8 cellular contexts compared by ENCODE assay signal in genomic region chr6:149745252-149745651, GRCh38. TPM values are rescaled to one million over a fixed set of nuclear protein-coding genes. Genes with fewer than 3 reads are reported as not detected.
DNase-seq lines count a peak whose midpoint lies in the region; ATAC-seq and TF ChIP-seq lines count a peak whose summit lies in the region.
"Not testable (repeated sequence)": the region's sequence is repeated elsewhere in the genome, so short reads cannot be mapped to it uniquely, and the experiment has no call there.

No MANE protein-coding gene starts in this region.

- peaks cover 34% of the 10 kb centered on the region for H3K36me3 Mint-ChIP-seq in GM23338 (ENCODE audit: low read depth)
- peaks cover 23% of the 10 kb centered on the region for H3K36me3 Mint-ChIP-seq in activated CD8-positive, alpha-beta memory T cell treated with anti-CD3 and anti-CD28 coated beads, Interleukin-2, amount 10 ng/mL, durations not matched to agents 7 days and 5 days

- H3K4me1 ChIP-seq in GM23338 (ENCODE audit: insufficient read depth) (peaks cover 12% of the 10 kb centered on the region; the same call in 1 of the 2 replicates), OCI-LY3 (ENCODE audit: low read length) (peaks cover 11% of the 10 kb centered on the region), gastrocnemius medialis (peaks cover 5 to 15% of the 10 kb centered on the region in 2 donors)
- not testable (repeated sequence) for H3K4me1 ChIP-seq in mesodermal cell (ENCODE audit: control insufficient read depth, insufficient read depth, low read length, poor library complexity, severe bottlenecking)

- H3K36me3 ChIP-seq in GM23338 (ENCODE audit: insufficient read depth): peaks cover 24% of the 10 kb centered on the region
- not testable (repeated sequence) for H3K36me3 ChIP-seq in OCI-LY3 (replicated peaks; ENCODE audit: low read depth, low read length)
- H3K36me3 ChIP-seq in mesodermal cell (ENCODE audit: control insufficient read depth, insufficient read depth, low read length): peaks cover 35% of the 10 kb centered on the region
- H3K36me3 ChIP-seq in gastrocnemius medialis: peaks cover 0 to 33% of the 10 kb centered on the region in 2 donors

- H3K27me3 ChIP-seq in GM23338 (ENCODE audit: insufficient read depth); OCI-LY3 (ENCODE audit: low read depth, low read length); gastrocnemius medialis: not testable (repeated sequence)

- in situ Hi-C loops in gastrocnemius medialis (cut with MboI; ENCODE audit: low sequenced_read_pairs in 4 of 4): not testable (repeated sequence)

- peak overlapping the region; percentile 99 for H3K4me3 Mint-ChIP-seq in GM23338
- peak overlapping the region; percentile 100 for H3K4me3 Mint-ChIP-seq in activated CD8-positive, alpha-beta memory T cell treated with anti-CD3 and anti-CD28 coated beads, Interleukin-2, amount 10 ng/mL, durations not matched to agents 7 days and 5 days

- peak overlapping the region; percentile 81; the same call in 1 of the 2 replicates for H3K27ac ChIP-seq in 22Rv1
- H3K27ac ChIP-seq in GM23338 (ENCODE audit: low read depth); OCI-LY3 (ENCODE audit: low read length); mesodermal cell (ENCODE audit: low read depth, low read length, severe bottlenecking): not testable (repeated sequence)
- peak overlapping the region in 1 of 4 donors; percentile 77 for H3K27ac ChIP-seq in gastrocnemius medialis

- H3K9me3 ChIP-seq in OCI-LY3 (ENCODE audit: insufficient read depth, low read length); mesodermal cell (ENCODE audit: control insufficient read depth, low read length); gastrocnemius medialis: not testable (repeated sequence)

- H3K4me2 ChIP-seq in GM23338 (peak overlapping the region; percentile 86), OCI-LY3 (ENCODE audit: low read length) (peak overlapping the region; percentile 97)

- not testable (repeated sequence) for H3K9me3 Mint-ChIP-seq in GM23338; activated CD8-positive, alpha-beta memory T cell treated with anti-CD3 and anti-CD28 coated beads, Interleukin-2, amount 10 ng/mL, durations not matched to agents 7 days and 5 days (ENCODE audit: low read depth)

- not testable (repeated sequence) for H2AFZ ChIP-seq in GM23338; OCI-LY3 (ENCODE audit: low read depth, low read length)

- not testable (repeated sequence) for TF ChIP-seq CTCF in 22Rv1 (IDR thresholded peaks at IDR 0.05); GM23338 (conservative IDR thresholded peaks at IDR 0.05; ENCODE audit: low read depth in 2 of 2); OCI-LY3 (IDR thresholded peaks at IDR 0.05; ENCODE audit: low read depth, low read length); cardiac fibroblast (IDR thresholded peaks at IDR 0.05; ENCODE audit: low read depth, low read length); foreskin fibroblast (IDR thresholded peaks at IDR 0.05; ENCODE audit: low read depth, low read length); gastrocnemius medialis (IDR thresholded peaks at IDR 0.05 in 4 of 5, conservative IDR thresholded peaks at IDR 0.05 in 1 of 5)

- peak overlapping the region; percentile 83 for H3K4me3 ChIP-seq in GM23338
- H3K4me3 ChIP-seq in OCI-LY3 (ENCODE audit: low read length): peak overlapping the region; percentile 98
- peak overlapping the region; percentile 80 to 90 for H3K4me3 ChIP-seq in cardiac fibroblast (replicated peaks in 1 of 2; ENCODE audit: low read depth in 2 of 2, low read length in 2 of 2)
- peak overlapping the region; percentile 81 to 90 for H3K4me3 ChIP-seq in foreskin fibroblast (ENCODE audit: low read depth in 1 of 2, low read length in 2 of 2)
- H3K4me3 ChIP-seq in mesodermal cell (ENCODE audit: extremely low read depth, insufficient read depth, low read length, poor library complexity, severe bottlenecking): peak overlapping the region; percentile 83
- peak overlapping the region; percentile 66 to 93 (median 72) for H3K4me3 ChIP-seq in gastrocnemius medialis

- peaks cover 28% of the 10 kb centered on the region for H3K79me2 ChIP-seq in GM23338 (replicated peaks; ENCODE audit: insufficient read depth)
- peaks cover 29% of the 10 kb centered on the region for H3K79me2 ChIP-seq in OCI-LY3 (ENCODE audit: low read length)

- H4K20me1 ChIP-seq in GM23338 (replicated peaks; ENCODE audit: insufficient read depth); OCI-LY3 (ENCODE audit: insufficient read depth, low read length): not testable (repeated sequence)

- H3F3A ChIP-seq in GM23338 (replicated peaks; ENCODE audit: low read depth): not testable (repeated sequence)

- not testable (repeated sequence) for H3K27ac Mint-ChIP-seq in GM23338
- peak overlapping the region; percentile 97 for H3K27ac Mint-ChIP-seq in activated CD8-positive, alpha-beta memory T cell treated with anti-CD3 and anti-CD28 coated beads, Interleukin-2, amount 10 ng/mL, durations not matched to agents 7 days and 5 days

- not testable (repeated sequence) for ATAC-seq in GM23338; activated CD8-positive, alpha-beta memory T cell treated with anti-CD3 and anti-CD28 coated beads, Interleukin-2, amount 10 ng/mL, durations not matched to agents 7 days and 5 days; gastrocnemius medialis

- intact Hi-C loops in gastrocnemius medialis (cut with DNase I; ENCODE audit: low total_unique reads): loop anchor here (5.0 kb wide), 1 partner anchor 178 kb away; the partner anchor contains the start of gene GINM1

- not testable (repeated sequence) for DNase-seq in GM23338 (ENCODE audit: low spot score); activated CD8-positive, alpha-beta memory T cell treated with anti-CD3 and anti-CD28 coated beads, Interleukin-2, amount 10 ng/mL, durations not matched to agents 7 days and 5 days; cardiac fibroblast (ENCODE audit: low read depth in 2 of 2); foreskin fibroblast; gastrocnemius medialis

- H3K9me2 ChIP-seq in GM23338 (ENCODE audit: insufficient read depth): not testable (repeated sequence)

- H3K9ac ChIP-seq in OCI-LY3 (ENCODE audit: low read length): peak overlapping the region; percentile 88

- 92 to 96% methylated on average over 6 of the region's 10 CpGs for WGBS in mesodermal cell (ENCODE audit: insufficient coverage in 2 of 2), 2 experiments

- H3K27me3 Mint-ChIP-seq in GM23338 (ENCODE audit: insufficient read depth, low read depth, poor library complexity): peaks cover 10% of the 10 kb centered on the region
- H3K27me3 Mint-ChIP-seq in activated CD8-positive, alpha-beta memory T cell treated with anti-CD3 and anti-CD28 coated beads, Interleukin-2, amount 10 ng/mL, durations not matched to agents 7 days and 5 days: not testable (repeated sequence)

- TF ChIP-seq POLR2A in gastrocnemius medialis (IDR thresholded peaks at IDR 0.05): not testable (repeated sequence)

- H3K4me1 Mint-ChIP-seq in GM23338: peaks cover 11% of the 10 kb centered on the region
- H3K4me1 Mint-ChIP-seq in activated CD8-positive, alpha-beta memory T cell treated with anti-CD3 and anti-CD28 coated beads, Interleukin-2, amount 10 ng/mL, durations not matched to agents 7 days and 5 days: peaks cover 31% of the 10 kb centered on the region

- CTCF ChIA-PET in activated CD8-positive, alpha-beta memory T cell treated with anti-CD3 and anti-CD28 coated beads, Interleukin-2, amount 10 ng/mL, durations not matched to agents 7 days and 5 days (lab: Charles Lee): interaction anchor here (0.7 to 4.1 kb wide), 5 partner anchors 18 to 200 kb away, joined by 3 to 14 read pairs (median 4); partner anchors contain the start of genes LATS1 and PPIL4

RNA-seq across cellular contexts. Expression of gene NUP43, which starts 1.1 kb away (rescaled TPM):
- 71.8 and 87.2 TPM in 2 replicates for total RNA-seq in GM23338 (2014; rRNA removed; shearing (Covaris generic))
- 20.8 and 23.4 TPM in 2 replicates for polyA plus RNA-seq in GM23338 (2016; fragmentation: Nextera tagmentation; extraction: Ambion mirVana)
- total RNA-seq in activated CD8-positive, alpha-beta memory T cell treated with anti-CD3 and anti-CD28 coated beads, Interleukin-2, amount 10 ng/mL, durations not matched to agents 7 days and 5 days: 10 to 100 TPM; 67.7 to 75.3 TPM
- polyA plus RNA-seq in mesodermal cell (2013, experiment 1 of 2): 31.6 TPM
- 35.5 TPM for polyA plus RNA-seq in mesodermal cell (2013, experiment 2 of 2)
- total RNA-seq in gastrocnemius medialis: 10 to 100 TPM; 15.0 to 42.0 (median 16.7) TPM

RNA-seq across cellular contexts. Expression of gene PCMT1, which starts 4.3 kb away (rescaled TPM):
- total RNA-seq in GM23338 (2014; rRNA removed; shearing (Covaris generic)): 161 and 168 TPM in 2 replicates
- polyA plus RNA-seq in GM23338 (2016; fragmentation: Nextera tagmentation; extraction: Ambion mirVana): 79.5 and 87.6 TPM in 2 replicates
- 100 to 1,000 TPM in 1 of 2 experiments, 10 to 100 TPM in 1; 96.0 to 102 TPM for total RNA-seq in activated CD8-positive, alpha-beta memory T cell treated with anti-CD3 and anti-CD28 coated beads, Interleukin-2, amount 10 ng/mL, durations not matched to agents 7 days and 5 days
- polyA plus RNA-seq in mesodermal cell (2013, experiment 1 of 2): 111 TPM
- 108 TPM for polyA plus RNA-seq in mesodermal cell (2013, experiment 2 of 2)
- total RNA-seq in gastrocnemius medialis: 100 to 1,000 TPM; 150 to 448 (median 353) TPM

RNA-seq across cellular contexts. Expression of gene LATS1, which starts 27.4 kb away (rescaled TPM):
- total RNA-seq in GM23338 (2014; rRNA removed; shearing (Covaris generic)): 17.2 and 18.8 TPM in 2 replicates
- polyA plus RNA-seq in GM23338 (2016; fragmentation: Nextera tagmentation; extraction: Ambion mirVana): 6.7 and 7.5 TPM in 2 replicates
- total RNA-seq in activated CD8-positive, alpha-beta memory T cell treated with anti-CD3 and anti-CD28 coated beads, Interleukin-2, amount 10 ng/mL, durations not matched to agents 7 days and 5 days: 10 to 100 TPM; 28.5 to 33.1 TPM
- 12.8 TPM for polyA plus RNA-seq in mesodermal cell (2013, experiment 1 of 2)
- polyA plus RNA-seq in mesodermal cell (2013, experiment 2 of 2): 12.7 TPM
- total RNA-seq in gastrocnemius medialis: 10 to 100 TPM in 3 of 4 donors, 1 to 10 TPM in 1; 6.3 to 21.8 (median 14.4) TPM
